14 cellular contexts compared by ENCODE assay signal in genomic region chr18:3529597-3529996, GRCh38.
DNase-seq lines count a peak whose midpoint lies in the region; ATAC-seq and TF ChIP-seq lines count a peak whose summit lies in the region.
"Had no signal": no experiment of that assay in that cellular context is flagged by ENCODE, and none has a peak within 500 bp of the region (broad histone marks: within the 10 kb centered on the region; RNA-seq: fewer than 3 reads in every experiment).

No MANE protein-coding gene starts in this region.

- no peaks in the 10 kb centered on the region; the same call in 1 of the 2 replicates for H3K9me3 ChIP-seq in Panc1 (ENCODE audit: control insufficient read depth, insufficient read depth, low read depth, low read length)
- H3K9me3 ChIP-seq: ascending aorta, right lobe of liver had no signal

- no peak for TF ChIP-seq CTCF in Panc1 (IDR thresholded peaks at IDR 0.05)
- no peak for TF ChIP-seq CTCF in nephron (IDR thresholded peaks at IDR 0.05; ENCODE audit: unreplicated experiment in 3 of 3)

- no peak for ATAC-seq in Panc1
- no peak for ATAC-seq in GM21360 (IDR thresholded peaks at IDR 0.05; ENCODE audit: unreplicated experiment)
- ATAC-seq in GM21717 (IDR thresholded peaks at IDR 0.05; ENCODE audit: unreplicated experiment) = no peak
- ATAC-seq in GM21528 (IDR thresholded peaks at IDR 0.05; ENCODE audit: low FRiP score, unreplicated experiment) = no peak
- ATAC-seq: right lobe of liver had no signal

- H3K4me3 ChIP-seq in Panc1 (ENCODE audit: low read depth in 2 of 2, low read length in 2 of 2) = no peak overlapping the region
- H3K4me3 ChIP-seq: ascending aorta, right lobe of liver had no signal

- H3K27me3 ChIP-seq in Panc1 (ENCODE audit: control insufficient read depth, insufficient read depth, low read length) = no peaks in the 10 kb centered on the region
- H3K27me3 ChIP-seq: ascending aorta, right lobe of liver had no signal

- no peaks in the 10 kb centered on the region for H3K36me3 ChIP-seq in Panc1 (ENCODE audit: control insufficient read depth, insufficient read depth, low read length)
- H3K36me3 ChIP-seq: ascending aorta, right lobe of liver had no signal

- intact Hi-C loops in Panc1 (cut with micrococcal nuclease; ENCODE audit: unreplicated experiment) = no loop called here

- peak overlapping the region; percentile 45; the same call in 1 of the 2 replicates for H3K27ac ChIP-seq in Panc1 (ENCODE audit: low read length)
- H3K27ac ChIP-seq: ascending aorta, right lobe of liver had no signal

- BruUV-seq in Panc1 (replicated peaks; lab: Mats Ljungman, UMichigan) = no TSS peak

- no peaks in the 10 kb centered on the region for H3K9me3 Mint-ChIP-seq in nephron

- no peak overlapping the region for H3K4me3 Mint-ChIP-seq in nephron
- H3K4me3 Mint-ChIP-seq: B cell had no signal

- H3K27me3 Mint-ChIP-seq in nephron (ENCODE audit: low read depth) = no peaks in the 10 kb centered on the region
- H3K27me3 Mint-ChIP-seq: B cell had no signal

- in situ Hi-C loops in Panc1 (cut with HindIII; ENCODE audit: low pct_unique_long_range_greater_than_20kb, low sequenced_read_pairs) = no loop called here

- CTCF ChIA-PET in Panc1 (lab: Charles Lee) = interaction anchor here (0.7 kb wide), 1 partner anchor 12 kb away, joined by 5 read pairs; no protein-coding TSS in a partner anchor

- peaks cover 4% of the 10 kb centered on the region for H3K36me3 Mint-ChIP-seq in nephron (ENCODE audit: low read depth)

- peaks cover 16% of the 10 kb centered on the region for H3K4me1 ChIP-seq in Panc1 (ENCODE audit: control insufficient read depth, insufficient read depth, low read length)
- H3K4me1 ChIP-seq: ascending aorta, right lobe of liver had no signal

- H3K4me1 Mint-ChIP-seq in nephron = peaks cover 50% of the 10 kb centered on the region

- DNase-seq in LHCN-M2 (ENCODE audit: low read depth) (peak; percentile 52), NCI-H2196 (lab: John Stamatoyannopoulos, UW; ENCODE audit: unreplicated experiment) (peak; percentile 83), Panc1 (ENCODE audit: low read depth, low spot score) (no peak)
- DNase-seq: activated gamma-delta T cell; kidney; NCI-H526; right lobe of liver; stimulated activated CD4-positive, alpha-beta T cell treated with anti-CD3 and anti-CD28 coated beads, Interleukin-2, amount 100 ng/mL, for 24 hours had no signal

- peak overlapping the region in 2 of 3 experiments; percentile 59 to 88 for H3K27ac Mint-ChIP-seq in nephron
- H3K27ac Mint-ChIP-seq: B cell had no signal

- POLR2A ChIA-PET in Panc1 (lab: Charles Lee) = interaction anchor here (0.5 kb wide), 1 partner anchor 142 kb away, joined by 12 read pairs; no protein-coding TSS in a partner anchor
